39 cellular contexts compared by ENCODE assay signal in genomic region chr11:97451441-97451840, GRCh38.
"Had no signal": no experiment of that assay in that cellular context is flagged by ENCODE, and none has a peak within 500 bp of the region (broad histone marks: within the 10 kb centered on the region; RNA-seq: fewer than 3 reads in every experiment).

No MANE protein-coding gene starts in this region.

- H3K4me1 Mint-ChIP-seq: activated CD4-positive, alpha-beta memory T cell treated with anti-CD3 and anti-CD28 coated beads, Interleukin-2, amount 10 ng/mL, durations not matched to agents 7 days and 5 days; activated CD4-positive, alpha-beta T cell treated with anti-CD3 and anti-CD28 coated beads for 36 hours; activated CD4-positive, alpha-beta T cell treated with anti-CD3 and anti-CD28 coated beads, Interleukin-2, amount 10 ng/mL, durations not matched to agents 7 days and 5 days; activated CD8-positive, alpha-beta memory T cell treated with anti-CD3 and anti-CD28 coated beads, Interleukin-2, amount 10 ng/mL, durations not matched to agents 7 days and 5 days; activated naive CD4-positive, alpha-beta T cell treated with anti-CD3 and anti-CD28 coated beads, Interleukin-2, amount 10 ng/mL, durations not matched to agents 7 days and 5 days; activated naive CD4-positive, alpha-beta T cell treated with anti-CD3 and anti-CD28 coated beads, Interleukin-2, amount 50 U/mL, for 24 hours; activated naive CD8-positive, alpha-beta T cell treated with anti-CD3 and anti-CD28 coated beads, Interleukin-2, amount 10 ng/mL, durations not matched to agents 7 days and 5 days; activated naive CD8-positive, alpha-beta T cell treated with anti-CD3 and anti-CD28 coated beads, Interleukin-2, amount 50 U/mL, for 24 hours; central memory CD8-positive, alpha-beta T cell had no signal

- H3K36me3 Mint-ChIP-seq: activated CD8-positive, alpha-beta memory T cell treated with anti-CD3 and anti-CD28 coated beads, Interleukin-2, amount 10 ng/mL, durations not matched to agents 7 days and 5 days; activated naive CD4-positive, alpha-beta T cell treated with anti-CD3 and anti-CD28 coated beads, Interleukin-2, amount 10 ng/mL, durations not matched to agents 7 days and 5 days; activated naive CD4-positive, alpha-beta T cell treated with anti-CD3 and anti-CD28 coated beads, Interleukin-2, amount 50 U/mL, for 24 hours; activated naive CD8-positive, alpha-beta T cell; activated naive CD8-positive, alpha-beta T cell treated with anti-CD3 and anti-CD28 coated beads, Interleukin-2, amount 10 ng/mL, durations not matched to agents 7 days and 5 days; brain; WTC11 had no signal

- H3K27ac ChIP-seq: ascending aorta, cardiac muscle cell, VCaP had no signal

- H3K4me1 ChIP-seq: ascending aorta had no signal

- H3K9me3 ChIP-seq: ascending aorta had no signal

- H3K27me3 ChIP-seq: ascending aorta, cardiac muscle cell had no signal

- H3K27ac Mint-ChIP-seq: activated CD4-positive, alpha-beta memory T cell treated with anti-CD3 and anti-CD28 coated beads, Interleukin-2, amount 10 ng/mL, durations not matched to agents 7 days and 5 days; activated CD4-positive, alpha-beta T cell treated with anti-CD3 and anti-CD28 coated beads for 36 hours; activated CD4-positive, alpha-beta T cell treated with anti-CD3 and anti-CD28 coated beads, Interleukin-2, amount 10 ng/mL, durations not matched to agents 7 days and 5 days; activated CD8-positive, alpha-beta memory T cell treated with anti-CD3 and anti-CD28 coated beads, Interleukin-2, amount 10 ng/mL, durations not matched to agents 7 days and 5 days; activated CD8-positive, alpha-beta T cell treated with anti-CD3 and anti-CD28 coated beads, Interleukin-2, amount 10 ng/mL, durations not matched to agents 7 days and 5 days; activated naive CD4-positive, alpha-beta T cell treated with anti-CD3 and anti-CD28 coated beads, Interleukin-2, amount 10 ng/mL, durations not matched to agents 7 days and 5 days; activated naive CD4-positive, alpha-beta T cell treated with anti-CD3 and anti-CD28 coated beads, Interleukin-2, amount 50 U/mL, for 24 hours; activated naive CD8-positive, alpha-beta T cell; activated naive CD8-positive, alpha-beta T cell treated with anti-CD3 and anti-CD28 coated beads, Interleukin-2, amount 10 ng/mL, durations not matched to agents 7 days and 5 days; activated naive CD8-positive, alpha-beta T cell treated with anti-CD3 and anti-CD28 coated beads, Interleukin-2, amount 50 U/mL, for 24 hours; activated T-cell treated with anti-CD3 and anti-CD28 coated beads, Interleukin-2, amount 50 U/mL, for 24 hours; activated T-helper 2 cell treated with anti-CD3 and anti-CD28 coated beads, Interferon-gamma antibody, Interleukin-2, Interleukin-4, amounts not matched to agents 10 μg/mL and 5 μg/mL and 100 μg/mL, durations not matched to agents 14 hours and 24 hours and 36 hours; brain; T-helper 1 cell treated with Interleukin-12 subunit alpha and Interleukin-12 subunit beta and Interleukin-4 antibody, amounts not matched to agents 30 μg/mL and 1 μg/mL, for 36 hours; T-helper 2 cell treated with Interferon-gamma antibody and Interleukin-4, amounts not matched to agents 5 μg/mL and 100 μg/mL, for 36 hours; WTC11 had no signal

- H3K4me3 Mint-ChIP-seq: activated CD4-positive, alpha-beta memory T cell treated with anti-CD3 and anti-CD28 coated beads, Interleukin-2, amount 10 ng/mL, durations not matched to agents 7 days and 5 days; activated CD4-positive, alpha-beta T cell treated with anti-CD3 and anti-CD28 coated beads for 36 hours; activated CD4-positive, alpha-beta T cell treated with anti-CD3 and anti-CD28 coated beads, Interleukin-2, amount 10 ng/mL, durations not matched to agents 7 days and 5 days; activated CD8-positive, alpha-beta memory T cell treated with anti-CD3 and anti-CD28 coated beads, Interleukin-2, amount 10 ng/mL, durations not matched to agents 7 days and 5 days; activated CD8-positive, alpha-beta T cell treated with anti-CD3 and anti-CD28 coated beads, Interleukin-2, amount 10 ng/mL, durations not matched to agents 7 days and 5 days; activated naive CD4-positive, alpha-beta T cell treated with anti-CD3 and anti-CD28 coated beads, Interleukin-2, amount 10 ng/mL, durations not matched to agents 7 days and 5 days; activated naive CD4-positive, alpha-beta T cell treated with anti-CD3 and anti-CD28 coated beads, Interleukin-2, amount 50 U/mL, for 24 hours; activated naive CD8-positive, alpha-beta T cell; activated naive CD8-positive, alpha-beta T cell treated with anti-CD3 and anti-CD28 coated beads, Interleukin-2, amount 10 ng/mL, durations not matched to agents 7 days and 5 days; activated naive CD8-positive, alpha-beta T cell treated with anti-CD3 and anti-CD28 coated beads, Interleukin-2, amount 50 U/mL, for 24 hours; activated T-cell treated with anti-CD3 and anti-CD28 coated beads, Interleukin-2, amount 50 U/mL, for 24 hours; brain; central memory CD8-positive, alpha-beta T cell; T-helper 1 cell treated with Interleukin-12 subunit alpha and Interleukin-12 subunit beta and Interleukin-4 antibody, amounts not matched to agents 30 μg/mL and 1 μg/mL, for 36 hours; T-helper 2 cell treated with Interferon-gamma antibody and Interleukin-4, amounts not matched to agents 5 μg/mL and 100 μg/mL, for 36 hours; WTC11 had no signal

- FAIRE-seq: bronchial epithelial cell, TTC549 had no signal

- H3K27me3 Mint-ChIP-seq: activated CD4-positive, alpha-beta memory T cell treated with anti-CD3 and anti-CD28 coated beads, Interleukin-2, amount 10 ng/mL, durations not matched to agents 7 days and 5 days; activated CD4-positive, alpha-beta T cell treated with anti-CD3 and anti-CD28 coated beads for 36 hours; activated CD4-positive, alpha-beta T cell treated with anti-CD3 and anti-CD28 coated beads, Interleukin-2, amount 10 ng/mL, durations not matched to agents 7 days and 5 days; activated CD8-positive, alpha-beta memory T cell treated with anti-CD3 and anti-CD28 coated beads, Interleukin-2, amount 10 ng/mL, durations not matched to agents 7 days and 5 days; activated naive CD4-positive, alpha-beta T cell treated with anti-CD3 and anti-CD28 coated beads, Interleukin-2, amount 10 ng/mL, durations not matched to agents 7 days and 5 days; activated naive CD4-positive, alpha-beta T cell treated with anti-CD3 and anti-CD28 coated beads, Interleukin-2, amount 50 U/mL, for 24 hours; activated naive CD8-positive, alpha-beta T cell; activated naive CD8-positive, alpha-beta T cell treated with anti-CD3 and anti-CD28 coated beads, Interleukin-2, amount 10 ng/mL, durations not matched to agents 7 days and 5 days; activated naive CD8-positive, alpha-beta T cell treated with anti-CD3 and anti-CD28 coated beads, Interleukin-2, amount 50 U/mL, for 24 hours; activated T-cell treated with anti-CD3 and anti-CD28 coated beads, Interleukin-2, amount 50 U/mL, for 24 hours; brain; central memory CD8-positive, alpha-beta T cell had no signal

- H3K4me3 ChIP-seq: ascending aorta, cardiac muscle cell had no signal

- DNase-seq: activated CD4-positive, alpha-beta memory T cell treated with anti-CD3 and anti-CD28 coated beads, Interleukin-2, amount 10 ng/mL, durations not matched to agents 7 days and 5 days; activated CD4-positive, alpha-beta T cell treated with anti-CD3 and anti-CD28 coated beads for 1 hour; activated CD4-positive, alpha-beta T cell treated with anti-CD3 and anti-CD28 coated beads for 36 hours; activated CD4-positive, alpha-beta T cell treated with anti-CD3 and anti-CD28 coated beads for 48 hours; activated CD4-positive, alpha-beta T cell treated with anti-CD3 and anti-CD28 coated beads, Interleukin-2, amount 10 ng/mL, durations not matched to agents 7 days and 5 days; activated CD4-positive, alpha-beta T cell treated with anti-CD3 and anti-CD28 coated beads, Interleukin-2, amount 50 U/mL, for 48 hours; activated CD4-positive, CD25-positive, alpha-beta regulatory T cell; activated CD8-positive, alpha-beta memory T cell treated with anti-CD3 and anti-CD28 coated beads for 24 hours; activated CD8-positive, alpha-beta memory T cell treated with anti-CD3 and anti-CD28 coated beads, Interleukin-2, amount 10 ng/mL, durations not matched to agents 7 days and 5 days; activated CD8-positive, alpha-beta memory T cell treated with anti-CD3 and anti-CD28 coated beads, Interleukin-2, amount 50 U/mL, for 48 hours; activated CD8-positive, alpha-beta T cell treated with anti-CD3 and anti-CD28 coated beads, Interleukin-2, amount 10 ng/mL, durations not matched to agents 7 days and 5 days; activated effector memory CD4-positive, alpha-beta T cell treated with Interleukin-2 at 50 U/mL for 16 hours; activated gamma-delta T cell; activated naive CD4-positive, alpha-beta T cell treated with anti-CD3 and anti-CD28 coated beads, Interleukin-2, amount 10 ng/mL, durations not matched to agents 7 days and 5 days; activated naive CD4-positive, alpha-beta T cell treated with Interleukin-2 at 50 U/mL for 16 hours; activated naive CD8-positive, alpha-beta T cell treated with anti-CD3 and anti-CD28 coated beads, Interleukin-2, amount 10 ng/mL, durations not matched to agents 7 days and 5 days; activated naive CD8-positive, alpha-beta T cell treated with anti-CD3 and anti-CD28 coated beads, Interleukin-2, amount 50 U/mL, for 24 hours; activated T-cell treated with anti-CD3 and anti-CD28 coated beads, Interleukin-2, amount 50 U/mL, for 24 hours; activated T-cell treated with anti-CD3 and anti-CD28 coated beads, Interleukin-2, amount 50 U/mL, for 48 hours; amygdala; anterior cingulate cortex; caudate nucleus; cerebellar nuclear complex; T-helper 1 cell; T-helper 2 cell; T-helper 9 cell had no signal

- H3K36me3 ChIP-seq: ascending aorta, cardiac muscle cell had no signal

- H3K9me3 Mint-ChIP-seq: activated CD4-positive, alpha-beta memory T cell treated with anti-CD3 and anti-CD28 coated beads, Interleukin-2, amount 10 ng/mL, durations not matched to agents 7 days and 5 days; brain; WTC11 had no signal
